Comparison of ENCODE assay signal across 20 cellular contexts in the genomic region with DNA sequence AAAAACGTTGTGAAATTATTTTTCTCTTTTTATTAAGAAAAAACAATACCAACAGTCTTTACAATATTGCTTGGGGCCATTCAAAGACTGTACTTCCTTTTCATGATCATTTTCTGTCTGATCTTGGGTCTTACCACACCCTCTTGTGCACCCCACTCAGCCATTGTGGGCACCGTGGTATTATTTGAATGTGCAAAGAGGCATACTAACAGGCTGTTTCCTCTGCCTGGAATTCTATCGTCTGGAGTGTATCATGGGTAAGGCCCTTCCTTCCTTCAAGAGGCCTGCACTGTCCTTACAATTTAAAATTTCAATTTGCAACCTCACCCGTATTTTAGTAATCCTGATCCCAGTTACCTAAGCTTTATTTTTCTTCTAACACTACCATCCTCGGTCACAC.
A peak's percentile ranks its signal among the peaks of the same experiment; 100 is the strongest.
DNase-seq lines count a peak whose midpoint lies in the region; TF ChIP-seq lines count a peak whose summit lies in the region.
"Had no signal": no experiment of that assay in that cellular context is flagged by ENCODE, and none has a peak within 500 bp of the region (broad histone marks: within the 10 kb centered on the region; RNA-seq: fewer than 3 reads in every experiment).

No MANE protein-coding gene starts in this region.

- POLR2A ChIA-PET in A673 (lab: Charles Lee; ENCODE audit: low non-redundant PET) = interaction anchor here (1.0 kb wide), 1 partner anchor 197 kb away, joined by 5 read pairs; no protein-coding TSS in a partner anchor

- peak overlapping the region; percentile 10 for H3K4me3 ChIP-seq in A673 (ENCODE audit: low read depth, low read length, poor library complexity, severe bottlenecking)
- H3K4me3 ChIP-seq: BLaER1 treated with 17β-estradiol and CSF1 and Interleukin-3, amounts not matched to agents 10 nM and 100 nM; GM23338; HAP-1 had no signal

- CTCF ChIA-PET in A673 (lab: Charles Lee) = no interaction called here

- peak overlapping the region; percentile 27; the same call in 1 of the 2 replicates for H3K27ac ChIP-seq in 22Rv1
- peak overlapping the region; percentile 92 for H3K27ac ChIP-seq in A673 (ENCODE audit: low read depth, low read length, poor library complexity, severe bottlenecking)
- H3K27ac ChIP-seq: BLaER1 treated with 17β-estradiol and CSF1 and Interleukin-3, amounts not matched to agents 10 nM and 100 nM had no signal

- intact Hi-C loops in A673 (cut with micrococcal nuclease; ENCODE audit: unreplicated experiment) = loop anchor here (2.0 kb wide), 1 partner anchor 383 kb away; no protein-coding TSS in a partner anchor

- no peaks in the 10 kb centered on the region for H3K9me3 ChIP-seq in A673 (ENCODE audit: low read depth, low read length, poor library complexity, severe bottlenecking)
- H3K9me3 ChIP-seq: BE2C; BLaER1 treated with 17β-estradiol and CSF1 and Interleukin-3, amounts not matched to agents 10 nM and 100 nM; HAP-1 had no signal

- BruUV-seq in A673 (replicated peaks; lab: Mats Ljungman, UMichigan) = no TSS peak

- peaks cover 86% of the 10 kb centered on the region for H3K4me1 ChIP-seq in A673 (ENCODE audit: insufficient read depth, low read length, poor library complexity, severe bottlenecking)
- H3K4me1 ChIP-seq: BLaER1 treated with 17β-estradiol and CSF1 and Interleukin-3, amounts not matched to agents 10 nM and 100 nM; HAP-1 had no signal

- DNase-seq in A673 (ENCODE audit: low spot score) (peak; percentile 83), NCI-H69 (lab: John Stamatoyannopoulos, UW) (peak; percentile 90), foreskin melanocyte (peak; percentile 26), NCI-H524 treated with DMSO at 0.1 percent for 48 hours (lab: John Stamatoyannopoulos, UW) (no peak), DMS79 (lab: John Stamatoyannopoulos, UW) (no peak), HUDEP-2 (lab: John Stamatoyannopoulos, UW; ENCODE audit: unreplicated experiment in 76 of 76) (no peak), HuH-7.5 (ENCODE audit: low spot score) (no peak)
- DNase-seq: ACHN; AML-193; BE2C; CD4-positive, alpha-beta T cell; CD8-positive, alpha-beta memory T cell; DMS 273 treated with DMSO at 0.1 percent for 48 hours; EL; GF-D8; HFFc6 had no signal

- H3K27me3 ChIP-seq in A673 (replicated peaks; ENCODE audit: insufficient read depth, low read depth, low read length, poor library complexity) = no peaks in the 10 kb centered on the region
- H3K27me3 ChIP-seq: BE2C; BLaER1 treated with 17β-estradiol and CSF1 and Interleukin-3, amounts not matched to agents 10 nM and 100 nM had no signal

- no peaks in the 10 kb centered on the region for H3K36me3 ChIP-seq in A673 (ENCODE audit: insufficient read depth, low read length, poor library complexity, severe bottlenecking)
- H3K36me3 ChIP-seq: BE2C; BLaER1 treated with 17β-estradiol and CSF1 and Interleukin-3, amounts not matched to agents 10 nM and 100 nM; HAP-1 had no signal

- TF ChIP-seq CTCF in 22Rv1 (IDR thresholded peaks at IDR 0.05) (no peak), A673 (conservative IDR thresholded peaks at IDR 0.05; ENCODE audit: low read depth, low read length) (no peak)

Comparison
In these comparisons a context has a peak if more than half of its experiments do, and no peak if none do; other contexts are left out.
1. DNase-seq: peak in A673 (single experiment), NCI-H69 (single experiment) and foreskin melanocyte (single experiment); none in NCI-H524 treated with DMSO at 0.1 percent for 48 hours (single experiment), DMS79 (single experiment), HUDEP-2 (0 of 76) and HuH-7.5 (single experiment).